8 cellular contexts compared by ENCODE assay signal in genomic region chr6:90663106-90663505, GRCh38.
"Had no signal": no experiment of that assay in that cellular context is flagged by ENCODE, and none has a peak within 500 bp of the region (broad histone marks: within the 10 kb centered on the region; RNA-seq: fewer than 3 reads in every experiment).

No MANE protein-coding gene starts in this region.

- H3K4me3 ChIP-seq: GM12878 had no signal

- DNase-seq: GDM1, GF-D8 had no signal

- FAIRE-seq: G401.6, GM12878, GM12891, GM12892, GM18507, GM19239 had no signal

- ATAC-seq: GM12878 had no signal
